In genomic region chr4:96342790-96343455, GRCh38 we compare ENCODE assay signal across 1 cellular context.
TF ChIP-seq lines count a peak whose summit lies in the region.

No MANE protein-coding gene starts in this region.

TF ChIP-seq in GM23338, 12 proteins besides CTCF, POLR2A, EP300 and RAD21 (continued from another document):
- TF ChIP-seq ZNF462 (CRISPR knock-in tag; IDR thresholded peaks at IDR 0.05) (peak; percentile 57; the same call in 1 of the 2 replicates), ZNF114 (CRISPR knock-in tag; IDR thresholded peaks at IDR 0.05) (no peak)
TF ChIP-seq in GM23338: peak in this region for 3.
